In the genomic region with DNA sequence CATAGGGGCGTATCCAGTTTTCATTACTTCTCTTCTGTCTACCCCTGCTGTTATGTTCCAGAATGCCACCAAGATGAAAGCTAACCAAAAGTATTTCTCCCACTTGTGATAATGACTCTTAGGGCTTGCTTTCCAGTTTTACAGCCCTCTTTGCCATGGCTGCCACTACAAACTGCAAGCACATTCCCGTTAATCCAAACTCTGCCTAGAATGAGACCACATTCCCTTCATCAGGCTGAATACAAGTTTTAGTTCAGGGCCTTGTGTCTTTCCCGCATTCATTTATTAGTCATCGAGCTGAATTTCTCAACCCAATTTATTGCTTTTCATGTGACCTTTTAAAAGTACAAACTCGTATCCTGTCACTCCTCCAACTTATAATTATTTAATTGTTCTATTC, we compare ENCODE assay signal across 19 cellular contexts. TPM values are rescaled to one million over a fixed set of nuclear protein-coding genes. Genes with fewer than 3 reads are reported as not detected.
DNase-seq lines count a peak whose midpoint lies in the region; TF ChIP-seq lines count a peak whose summit lies in the region.
"Had no signal": no experiment of that assay in that cellular context is flagged by ENCODE, and none has a peak within 500 bp of the region (broad histone marks: within the 10 kb centered on the region; RNA-seq: fewer than 3 reads in every experiment).

No MANE protein-coding gene starts in this region.

- TF ChIP-seq CTCF in chondrocyte (IDR thresholded peaks at IDR 0.05) = no peak

- no peaks in the 10 kb centered on the region for H3K27me3 Mint-ChIP-seq in chondrocyte (ENCODE audit: low read depth)
- no peaks in the 10 kb centered on the region for H3K27me3 Mint-ChIP-seq in activated CD4-positive, alpha-beta memory T cell treated with anti-CD3 and anti-CD28 coated beads, Interleukin-2, amount 10 ng/mL, durations not matched to agents 7 days and 5 days
- H3K27me3 Mint-ChIP-seq: B cell; central memory CD8-positive, alpha-beta T cell had no signal

- H3K9me3 Mint-ChIP-seq in chondrocyte (ENCODE audit: low read depth) = peaks cover 12% of the 10 kb centered on the region
- H3K9me3 Mint-ChIP-seq in activated CD4-positive, alpha-beta memory T cell treated with anti-CD3 and anti-CD28 coated beads, Interleukin-2, amount 10 ng/mL, durations not matched to agents 7 days and 5 days = peaks cover 2% of the 10 kb centered on the region
- H3K9me3 Mint-ChIP-seq: T-helper 2 cell treated with Interferon-gamma antibody and Interleukin-4, amounts not matched to agents 5 μg/mL and 100 μg/mL, for 36 hours had no signal

- no peak overlapping the region for H3K27ac Mint-ChIP-seq in chondrocyte (ENCODE audit: unreplicated experiment)
- H3K27ac Mint-ChIP-seq in activated CD4-positive, alpha-beta memory T cell treated with anti-CD3 and anti-CD28 coated beads, Interleukin-2, amount 10 ng/mL, durations not matched to agents 7 days and 5 days = no peak overlapping the region
- H3K27ac Mint-ChIP-seq: B cell; immature natural killer cell; naive B cell; T-helper 2 cell treated with Interferon-gamma antibody and Interleukin-4, amounts not matched to agents 5 μg/mL and 100 μg/mL, for 36 hours had no signal

- H3K4me3 ChIP-seq in mesodermal cell (ENCODE audit: extremely low read depth, insufficient read depth, low read length, poor library complexity, severe bottlenecking) = no peak overlapping the region
- H3K4me3 ChIP-seq: uterus had no signal

- peak overlapping the region; percentile 13 for H3K27ac ChIP-seq in mesodermal cell (ENCODE audit: low read depth, low read length, severe bottlenecking)
- H3K27ac ChIP-seq: uterus had no signal

- H3K36me3 Mint-ChIP-seq in chondrocyte (ENCODE audit: low read depth) = no peaks in the 10 kb centered on the region
- no peaks in the 10 kb centered on the region for H3K36me3 Mint-ChIP-seq in activated CD4-positive, alpha-beta memory T cell treated with anti-CD3 and anti-CD28 coated beads, Interleukin-2, amount 10 ng/mL, durations not matched to agents 7 days and 5 days (ENCODE audit: low read depth)
- H3K36me3 Mint-ChIP-seq: immature natural killer cell, naive B cell had no signal

- in situ Hi-C loops in KBM-7 (cut with MboI; ENCODE audit: low pct_unique_long_range_greater_than_20kb, low sequenced_read_pairs) = no loop called here

- DNase-seq in A172 (ENCODE audit: low spot score) (peak; percentile 54), H4 (ENCODE audit: low spot score) (peak; percentile 55), amniotic epithelial cell (ENCODE audit: low read depth) (peak; percentile 74), KBM-7 (no peak), chondrocyte (ENCODE audit: low spot score) (no peak)
- DNase-seq in activated CD4-positive, alpha-beta T cell treated with anti-CD3 and anti-CD28 coated beads, Interleukin-2, amount 50 U/mL, for 4 hours = no peak
- DNase-seq in activated CD4-positive, alpha-beta memory T cell treated with anti-CD3 and anti-CD28 coated beads, Interleukin-2, amount 10 ng/mL, durations not matched to agents 7 days and 5 days = no peak
- DNase-seq: activated CD4-positive, alpha-beta T cell treated with anti-CD3 and anti-CD28 coated beads, Interleukin-2, amount 50 U/mL, for 48 hours; activated effector memory CD4-positive, alpha-beta T cell treated with anti-CD3 and anti-CD28 coated beads, Interleukin-2, amount 50 U/mL, for 16 hours; DND-41; erythroblast; immature natural killer cell; naive B cell; NCI-H1105; uterus had no signal

- H3K9me3 ChIP-seq in mesodermal cell (ENCODE audit: control insufficient read depth, low read length) = peaks cover 4% of the 10 kb centered on the region
- H3K9me3 ChIP-seq: uterus had no signal

- peaks cover 25% of the 10 kb centered on the region for H3K4me1 Mint-ChIP-seq in chondrocyte (ENCODE audit: low read depth)
- H3K4me1 Mint-ChIP-seq in activated CD4-positive, alpha-beta memory T cell treated with anti-CD3 and anti-CD28 coated beads, Interleukin-2, amount 10 ng/mL, durations not matched to agents 7 days and 5 days = no peaks in the 10 kb centered on the region
- H3K4me1 Mint-ChIP-seq: B cell; central memory CD8-positive, alpha-beta T cell; immature natural killer cell; naive B cell had no signal

- H3K4me3 Mint-ChIP-seq in chondrocyte (ENCODE audit: unreplicated experiment) = no peak overlapping the region
- no peak overlapping the region for H3K4me3 Mint-ChIP-seq in activated CD4-positive, alpha-beta memory T cell treated with anti-CD3 and anti-CD28 coated beads, Interleukin-2, amount 10 ng/mL, durations not matched to agents 7 days and 5 days
- H3K4me3 Mint-ChIP-seq: B cell; central memory CD8-positive, alpha-beta T cell; immature natural killer cell; naive B cell; T-helper 2 cell treated with Interferon-gamma antibody and Interleukin-4, amounts not matched to agents 5 μg/mL and 100 μg/mL, for 36 hours had no signal

- H3K4me1 ChIP-seq in mesodermal cell (ENCODE audit: control insufficient read depth, insufficient read depth, low read length, poor library complexity, severe bottlenecking) = no peaks in the 10 kb centered on the region
- H3K4me1 ChIP-seq: uterus had no signal

- H3K36me3 ChIP-seq in mesodermal cell (ENCODE audit: control insufficient read depth, insufficient read depth, low read length) = no peaks in the 10 kb centered on the region
- H3K36me3 ChIP-seq: uterus had no signal

- POLR2A ChIA-PET in activated CD4-positive, alpha-beta memory T cell treated with anti-CD3 and anti-CD28 coated beads, Interleukin-2, amount 10 ng/mL, durations not matched to agents 7 days and 5 days (lab: Charles Lee) = no interaction called here

- CTCF ChIA-PET in activated CD4-positive, alpha-beta memory T cell treated with anti-CD3 and anti-CD28 coated beads, Interleukin-2, amount 10 ng/mL, durations not matched to agents 7 days and 5 days (lab: Charles Lee) = no interaction called here

- WGBS in mesodermal cell (ENCODE audit: insufficient coverage in 2 of 2), 2 experiments = 70 to 84% methylated on average over 4 of the region's 5 CpGs

RNA-seq across cellular contexts. Expression of a gene that starts 23.5 kb away (rescaled TPM):
- total RNA-seq in A172 (2014; rRNA removed; shearing (Covaris generic)) = 0.05 and 2.7 TPM in 2 replicates
- total RNA-seq in H4 (2014; rRNA removed; shearing (Covaris generic)) = 1.2 and 5.2 TPM in 2 replicates
- 2.7 TPM for polyA plus RNA-seq in mesodermal cell (2013, experiment 1 of 2)
- polyA plus RNA-seq in mesodermal cell (2013, experiment 2 of 2) = 1.9 TPM
- total RNA-seq in chondrocyte = 0.39 to 0.95 TPM (median 0.72 TPM) in 3 replicates
- total RNA-seq in activated CD4-positive, alpha-beta memory T cell treated with anti-CD3 and anti-CD28 coated beads, Interleukin-2, amount 10 ng/mL, durations not matched to agents 7 days and 5 days = not detected

Comparison
In these comparisons a context has a peak if more than half of its experiments do, and no peak if none do; other contexts are left out.
1. DNase-seq: peak in A172 (single experiment), H4 (single experiment) and amniotic epithelial cell (single experiment); none in activated CD4-positive, alpha-beta T cell treated with anti-CD3 and anti-CD28 coated beads, Interleukin-2, amount 50 U/mL, for 4 hours (0 of 2), KBM-7 (single experiment), chondrocyte (single experiment) and activated CD4-positive, alpha-beta memory T cell treated with anti-CD3 and anti-CD28 coated beads, Interleukin-2, amount 10 ng/mL, durations not matched to agents 7 days and 5 days (single experiment).